In the genomic region with DNA sequence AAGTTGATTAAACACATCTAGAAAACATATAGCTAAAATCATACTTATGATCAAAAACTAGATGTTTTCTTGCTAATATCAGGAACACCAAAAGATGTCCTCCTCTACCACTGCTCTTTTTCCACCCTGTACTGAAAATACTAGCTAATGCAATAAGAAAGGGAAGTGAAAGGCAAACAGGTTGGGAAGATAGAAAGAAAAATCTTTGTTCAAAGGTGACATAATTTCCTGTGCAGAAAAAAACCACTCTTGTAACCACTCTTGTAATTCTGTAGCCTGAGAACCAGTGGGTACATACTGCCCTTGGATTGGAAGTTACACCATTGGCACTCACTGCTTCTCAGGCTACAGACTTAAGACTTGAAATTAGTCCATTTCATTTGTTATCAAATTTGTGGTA, we compare ENCODE assay signal across 7 cellular contexts.
DNase-seq lines count a peak whose midpoint lies in the region; ATAC-seq and TF ChIP-seq lines count a peak whose summit lies in the region.
"Not testable (repeated sequence)": the region's sequence is repeated elsewhere in the genome, so short reads cannot be mapped to it uniquely, and the experiment has no call there.

No MANE protein-coding gene starts in this region.

- DNase-seq in DND-41, result not testable (repeated sequence)
- DNase-seq in MV-4-11 (lab: John Stamatoyannopoulos, UW), result peak; percentile 0

- TF ChIP-seq CTCF in DND-41 (IDR thresholded peaks at IDR 0.05; ENCODE audit: borderline replicate concordance, extremely low read depth, low read length, poor library complexity, severe bottlenecking), result not testable (repeated sequence)

- H3K9ac ChIP-seq in DND-41 (ENCODE audit: low read depth, low read length), result not testable (repeated sequence)

- not testable (repeated sequence) for H3K27me3 ChIP-seq in DND-41 (ENCODE audit: insufficient read depth, low read length, poor library complexity)

- H3K36me3 ChIP-seq in DND-41 (ENCODE audit: insufficient read depth, low read length), result not testable (repeated sequence)

- H3K9me3 ChIP-seq in DND-41 (ENCODE audit: insufficient read depth, low read length, severe bottlenecking), result not testable (repeated sequence)

- ATAC-seq in DND-41 (ENCODE audit: insufficient read depth, low read depth) (peak; percentile 55; the same call in 2 of the 3 replicates), GM19372 (IDR thresholded peaks at IDR 0.05; ENCODE audit: low read depth, unreplicated experiment) (peak; percentile 74), HG02610 (IDR thresholded peaks at IDR 0.05; ENCODE audit: unreplicated experiment) (peak; percentile 66), HG02759 (IDR thresholded peaks at IDR 0.05; ENCODE audit: unreplicated experiment) (peak; percentile 38), HG03103 (IDR thresholded peaks at IDR 0.05; ENCODE audit: low read depth, unreplicated experiment) (peak; percentile 85), HG03565 (IDR thresholded peaks at IDR 0.05; ENCODE audit: unreplicated experiment) (peak; percentile 72)

- H3K4me2 ChIP-seq in DND-41 (ENCODE audit: insufficient read depth, low read length), result not testable (repeated sequence)

- not testable (repeated sequence) for H3K27ac ChIP-seq in DND-41 (ENCODE audit: low read length)

- H3K4me3 ChIP-seq in DND-41 (ENCODE audit: low read depth in 1 of 2, low read length in 2 of 2), result not testable (repeated sequence)

- H3K79me2 ChIP-seq in DND-41 (ENCODE audit: insufficient read depth, low read length), result not testable (repeated sequence)

- H2AFZ ChIP-seq in DND-41 (ENCODE audit: low read depth, low read length), result not testable (repeated sequence)

- not testable (repeated sequence) for H3K4me1 ChIP-seq in DND-41 (ENCODE audit: insufficient read depth, low read length)

- H4K20me1 ChIP-seq in DND-41 (ENCODE audit: insufficient read depth, low read length), result not testable (repeated sequence)
